ENCODE assay signal across 1 cellular context in the genomic region with DNA sequence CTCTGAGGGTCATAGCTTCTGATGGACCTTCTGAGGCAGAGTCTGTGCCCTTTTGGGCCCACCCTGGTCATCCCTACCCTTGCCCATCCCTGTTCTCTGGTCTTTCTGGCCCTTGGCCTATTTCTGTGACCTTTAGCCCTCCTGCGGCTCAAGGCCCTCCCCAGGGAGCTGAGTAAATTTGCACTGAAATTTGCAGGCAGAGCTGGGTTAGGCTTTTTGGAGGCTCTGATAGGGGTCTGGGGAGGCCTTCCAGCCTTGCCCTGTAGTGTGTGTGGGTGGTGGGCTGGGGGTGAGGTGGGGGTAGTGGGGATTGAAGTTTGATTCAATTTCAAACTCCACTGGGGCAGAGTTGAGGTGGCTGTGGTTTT.
A peak's percentile ranks its signal among the peaks of the same experiment; 100 is the strongest.
TF ChIP-seq lines count a peak whose summit lies in the region.

No MANE protein-coding gene starts in this region.

TF ChIP-seq in HepG2, 621 proteins besides CTCF, POLR2A, EP300 and RAD21 (continued from another document and continues in another):
- TF ChIP-seq PHF21A (CRISPR knock-in tag; IDR thresholded peaks at IDR 0.05) = 0 out of 2 replicates have a peak, but pooled peaks have one; percentile 27
- peak; percentile 83; the same call in 1 of the 2 replicates for TF ChIP-seq HNRNPL (IDR thresholded peaks at IDR 0.05; ENCODE audit: low read depth, low read length)
- no peak for TF ChIP-seq ZNF101 (CRISPR knock-in tag; IDR thresholded peaks at IDR 0.05; ENCODE audit: borderline replicate concordance, low read depth)
- TF ChIP-seq ZNF747 (CRISPR knock-in tag; IDR thresholded peaks at IDR 0.05; ENCODE audit: borderline replicate concordance) = no peak
- no peak for TF ChIP-seq JDP2 (CRISPR knock-in tag; IDR thresholded peaks at IDR 0.05; ENCODE audit: borderline replicate concordance)
- TF ChIP-seq ZFP90 (CRISPR knock-in tag; IDR thresholded peaks at IDR 0.05; ENCODE audit: borderline replicate concordance) = no peak
- no peak for TF ChIP-seq IRF9 (CRISPR knock-in tag; IDR thresholded peaks at IDR 0.05; ENCODE audit: borderline replicate concordance)
- TF ChIP-seq ZNF792 (CRISPR knock-in tag; IDR thresholded peaks at IDR 0.05) = no peak
- no peak for TF ChIP-seq HOXA5 (CRISPR knock-in tag; IDR thresholded peaks at IDR 0.05)
- no peak for TF ChIP-seq FUBP1 (CRISPR knock-in tag; IDR thresholded peaks at IDR 0.05; ENCODE audit: borderline replicate concordance)
- no peak for TF ChIP-seq ZNF776 (CRISPR knock-in tag; IDR thresholded peaks at IDR 0.05)
- TF ChIP-seq SRSF1 (optimal IDR thresholded peaks at IDR 0.05; ENCODE audit: low read depth, low read length) = no peak
- TF ChIP-seq SNAI1 (CRISPR knock-in tag; IDR thresholded peaks at IDR 0.05; ENCODE audit: borderline replicate concordance) = no peak
- no peak for TF ChIP-seq ETV5 (CRISPR knock-in tag; IDR thresholded peaks at IDR 0.05; ENCODE audit: borderline replicate concordance)
- TF ChIP-seq MTF2 (CRISPR knock-in tag; IDR thresholded peaks at IDR 0.05; ENCODE audit: borderline replicate concordance) = no peak
- no peak for TF ChIP-seq MYC (CRISPR knock-in tag; IDR thresholded peaks at IDR 0.05; ENCODE audit: borderline replicate concordance)
- TF ChIP-seq PRDM15 (CRISPR knock-in tag; IDR thresholded peaks at IDR 0.05) = no peak
- TF ChIP-seq ZSCAN9 (CRISPR knock-in tag; IDR thresholded peaks at IDR 0.05; ENCODE audit: borderline replicate concordance) = no peak
- TF ChIP-seq AGO1 (IDR thresholded peaks at IDR 0.05; ENCODE audit: low read depth, low read length, poor library complexity, severe bottlenecking) = no peak
- TF ChIP-seq NFE2 (CRISPR knock-in tag; IDR thresholded peaks at IDR 0.05) = no peak
- TF ChIP-seq TBX2 (CRISPR knock-in tag; IDR thresholded peaks at IDR 0.05; ENCODE audit: borderline replicate concordance) = no peak
- no peak for TF ChIP-seq ZFP62 (CRISPR knock-in tag; IDR thresholded peaks at IDR 0.05)
- 0 out of 2 replicates have a peak, but pooled peaks have one; percentile 46 for TF ChIP-seq RERE (CRISPR knock-in tag; IDR thresholded peaks at IDR 0.05; ENCODE audit: low read depth)
- no peak for TF ChIP-seq ZNF138 (CRISPR knock-in tag; IDR thresholded peaks at IDR 0.05; ENCODE audit: low read depth)
- TF ChIP-seq ZNF326 (CRISPR knock-in tag; IDR thresholded peaks at IDR 0.05; ENCODE audit: borderline replicate concordance) = no peak
- TF ChIP-seq, protein P1, sequence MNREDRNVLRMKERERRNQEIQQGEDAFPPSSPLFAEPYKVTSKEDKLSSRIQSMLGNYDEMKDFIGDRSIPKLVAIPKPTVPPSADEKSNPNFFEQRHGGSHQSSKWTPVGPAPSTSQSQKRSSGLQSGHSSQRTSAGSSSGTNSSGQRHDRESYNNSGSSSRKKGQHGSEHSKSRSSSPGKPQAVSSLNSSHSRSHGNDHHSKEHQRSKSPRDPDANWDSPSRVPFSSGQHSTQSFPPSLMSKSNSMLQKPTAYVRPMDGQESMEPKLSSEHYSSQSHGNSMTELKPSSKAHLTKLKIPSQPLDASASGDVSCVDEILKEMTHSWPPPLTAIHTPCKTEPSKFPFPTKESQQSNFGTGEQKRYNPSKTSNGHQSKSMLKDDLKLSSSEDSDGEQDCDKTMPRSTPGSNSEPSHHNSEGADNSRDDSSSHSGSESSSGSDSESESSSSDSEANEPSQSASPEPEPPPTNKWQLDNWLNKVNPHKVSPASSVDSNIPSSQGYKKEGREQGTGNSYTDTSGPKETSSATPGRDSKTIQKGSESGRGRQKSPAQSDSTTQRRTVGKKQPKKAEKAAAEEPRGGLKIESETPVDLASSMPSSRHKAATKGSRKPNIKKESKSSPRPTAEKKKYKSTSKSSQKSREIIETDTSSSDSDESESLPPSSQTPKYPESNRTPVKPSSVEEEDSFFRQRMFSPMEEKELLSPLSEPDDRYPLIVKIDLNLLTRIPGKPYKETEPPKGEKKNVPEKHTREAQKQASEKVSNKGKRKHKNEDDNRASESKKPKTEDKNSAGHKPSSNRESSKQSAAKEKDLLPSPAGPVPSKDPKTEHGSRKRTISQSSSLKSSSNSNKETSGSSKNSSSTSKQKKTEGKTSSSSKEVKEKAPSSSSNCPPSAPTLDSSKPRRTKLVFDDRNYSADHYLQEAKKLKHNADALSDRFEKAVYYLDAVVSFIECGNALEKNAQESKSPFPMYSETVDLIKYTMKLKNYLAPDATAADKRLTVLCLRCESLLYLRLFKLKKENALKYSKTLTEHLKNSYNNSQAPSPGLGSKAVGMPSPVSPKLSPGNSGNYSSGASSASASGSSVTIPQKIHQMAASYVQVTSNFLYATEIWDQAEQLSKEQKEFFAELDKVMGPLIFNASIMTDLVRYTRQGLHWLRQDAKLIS (CRISPR knock-in tag; IDR thresholded peaks at IDR 0.05) = no peak
- no peak for TF ChIP-seq MED8 (CRISPR knock-in tag; IDR thresholded peaks at IDR 0.05; ENCODE audit: insufficient replicate concordance)
- TF ChIP-seq ZSCAN22 (CRISPR knock-in tag; IDR thresholded peaks at IDR 0.05) = no peak
- no peak for TF ChIP-seq ZNF609 (CRISPR knock-in tag; IDR thresholded peaks at IDR 0.05; ENCODE audit: borderline replicate concordance)
- TF ChIP-seq ZNF234 (CRISPR knock-in tag; conservative IDR thresholded peaks at IDR 0.05) = no peak
- TF ChIP-seq FOXA1 (IDR thresholded peaks at IDR 0.05) = no peak
- peak; percentile 44; the same call in 1 of the 2 replicates for TF ChIP-seq FOXA1 (CRISPR knock-in tag; IDR thresholded peaks at IDR 0.05)
- TF ChIP-seq ZNF124 (CRISPR knock-in tag; IDR thresholded peaks at IDR 0.05) = no peak
- TF ChIP-seq ZMYM2 (CRISPR knock-in tag; IDR thresholded peaks at IDR 0.05) = no peak
- no peak for TF ChIP-seq GATAD1 (CRISPR knock-in tag; IDR thresholded peaks at IDR 0.05)
- TF ChIP-seq, protein P2, sequence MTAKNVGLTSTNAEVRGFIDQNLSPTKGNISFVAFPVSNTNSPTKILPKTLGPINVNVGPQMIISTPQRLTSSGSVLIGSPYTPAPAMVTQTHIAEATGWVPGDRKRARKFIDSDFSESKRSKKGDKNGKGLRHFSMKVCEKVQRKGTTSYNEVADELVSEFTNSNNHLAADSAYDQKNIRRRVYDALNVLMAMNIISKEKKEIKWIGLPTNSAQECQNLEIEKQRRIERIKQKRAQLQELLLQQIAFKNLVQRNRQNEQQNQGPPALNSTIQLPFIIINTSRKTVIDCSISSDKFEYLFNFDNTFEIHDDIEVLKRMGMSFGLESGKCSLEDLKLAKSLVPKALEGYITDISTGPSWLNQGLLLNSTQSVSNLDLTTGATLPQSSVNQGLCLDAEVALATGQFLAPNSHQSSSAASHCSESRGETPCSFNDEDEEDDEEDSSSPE (CRISPR knock-in tag; IDR thresholded peaks at IDR 0.05) = no peak
